In genomic region chr14:56342419-56342901, GRCh38 we compare ENCODE assay signal across 9 cellular contexts.
A peak's percentile ranks its signal among the peaks of the same experiment; 100 is the strongest.
DNase-seq lines count a peak whose midpoint lies in the region; ATAC-seq lines count a peak whose summit lies in the region.
"Had no signal": no experiment of that assay in that cellular context is flagged by ENCODE, and none has a peak within 500 bp of the region (broad histone marks: within the 10 kb centered on the region; RNA-seq: fewer than 3 reads in every experiment).

No MANE protein-coding gene starts in this region.

- peak; percentile 51 for ATAC-seq in HG02623 (IDR thresholded peaks at IDR 0.05; ENCODE audit: unreplicated experiment)
- no peak for ATAC-seq in HG03520 (IDR thresholded peaks at IDR 0.05; ENCODE audit: unreplicated experiment)
- ATAC-seq in left colon = no peak

- intact Hi-C loops in left colon (cut with DNase I, micrococcal nuclease) = loop anchor here in 1 of 2 donors (10.0 kb wide), 1 partner anchor 638 kb away; no protein-coding TSS in a partner anchor

- DNase-seq in CMK (ENCODE audit: low read depth) (peak; percentile 33), astrocyte of the hippocampus (ENCODE audit: low read depth, low spot score) (peak; percentile 62), midbrain (lab: John Stamatoyannopoulos, UW) (peak; percentile 3), left colon (no peak)
- no peak for DNase-seq in activated CD4-positive, alpha-beta T cell treated with anti-CD3 and anti-CD28 coated beads for 1 hour
- DNase-seq in activated T-cell treated with anti-CD3 and anti-CD28 coated beads, Interleukin-2, amount 50 U/mL, for 48 hours = no peak
- DNase-seq: T1000 had no signal

Comparison
In these comparisons a context has a peak if more than half of its experiments do, and no peak if none do; other contexts are left out.
1. DNase-seq: peak in CMK (single experiment), astrocyte of the hippocampus (single experiment) and midbrain (single experiment); none in activated CD4-positive, alpha-beta T cell treated with anti-CD3 and anti-CD28 coated beads for 1 hour (single experiment), activated T-cell treated with anti-CD3 and anti-CD28 coated beads, Interleukin-2, amount 50 U/mL, for 48 hours (0 of 2) and left colon (0 of 2).